In the genomic region with DNA sequence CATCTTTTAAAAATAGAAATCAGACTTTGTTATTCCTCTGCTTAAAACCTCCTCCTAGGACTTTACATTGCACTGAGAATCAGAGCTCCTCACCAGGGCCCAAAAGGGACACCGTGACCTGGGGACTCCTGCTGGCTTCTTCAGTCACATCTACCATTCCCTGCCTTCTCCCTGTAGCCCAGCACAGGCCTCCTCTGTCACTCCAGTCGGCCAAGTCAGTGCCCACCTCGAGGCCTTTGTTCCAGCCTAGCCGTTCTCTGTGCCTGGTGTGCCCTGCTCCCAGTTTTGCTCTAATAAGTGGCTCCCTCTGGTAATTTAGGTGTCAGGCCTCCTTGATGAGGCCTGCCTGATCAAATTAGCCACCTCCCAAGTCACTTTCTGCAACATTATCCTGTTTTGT, we compare ENCODE assay signal across 15 cellular contexts.
"Had no signal": no experiment of that assay in that cellular context is flagged by ENCODE, and none has a peak within 500 bp of the region (broad histone marks: within the 10 kb centered on the region; RNA-seq: fewer than 3 reads in every experiment).

No MANE protein-coding gene starts in this region.

- H3K27ac ChIP-seq: brain microvascular endothelial cell, testis had no signal

- DNase-seq: activated CD4-positive, alpha-beta T cell treated with anti-CD3 and anti-CD28 coated beads, Interleukin-2, amount 10 ng/mL, durations not matched to agents 7 days and 5 days; activated CD4-positive, CD25-positive, alpha-beta regulatory T cell; activated T-cell treated with anti-CD3 and anti-CD28 coated beads, Interleukin-2, amount 50 U/mL, for 1 hour; amniotic stem cell; brain microvascular endothelial cell; effector memory CD8-positive, alpha-beta T cell; nucleus accumbens; stimulated activated CD4-positive, alpha-beta T cell treated with anti-CD3 and anti-CD28 coated beads, Interleukin-2, amount 100 ng/mL, for 24 hours; stimulated activated naive CD4-positive, alpha-beta T cell; testis had no signal

- H3K9me3 Mint-ChIP-seq: effector memory CD8-positive, alpha-beta T cell had no signal

- H3K27me3 ChIP-seq: brain microvascular endothelial cell, testis had no signal

- H3K4me1 ChIP-seq: testis had no signal

- H3K4me3 ChIP-seq: testis had no signal

- H3K9me3 ChIP-seq: testis had no signal

- ATAC-seq: effector memory CD8-positive, alpha-beta T cell; natural killer cell treated with Interleukin-12 subunit alpha and Interleukin-12 subunit beta and Interleukin-15 and Interleukin-18, amount 100 ng/mL, for 72 hours; sciatic nerve had no signal

- H3K27ac Mint-ChIP-seq: activated CD4-positive, alpha-beta T cell treated with anti-CD3 and anti-CD28 coated beads, Interleukin-2, amount 10 ng/mL, durations not matched to agents 7 days and 5 days; activated naive CD4-positive, alpha-beta T cell treated with anti-CD3 and anti-CD28 coated beads, Interleukin-2, amount 50 U/mL, for 24 hours; effector memory CD8-positive, alpha-beta T cell; progenitor cell of endocrine pancreas; T-helper 1 cell treated with Interleukin-12 subunit alpha and Interleukin-12 subunit beta and Interleukin-4 antibody, amounts not matched to agents 30 μg/mL and 1 μg/mL, for 36 hours had no signal

- H3K36me3 ChIP-seq: brain microvascular endothelial cell had no signal
